In the genomic region with DNA sequence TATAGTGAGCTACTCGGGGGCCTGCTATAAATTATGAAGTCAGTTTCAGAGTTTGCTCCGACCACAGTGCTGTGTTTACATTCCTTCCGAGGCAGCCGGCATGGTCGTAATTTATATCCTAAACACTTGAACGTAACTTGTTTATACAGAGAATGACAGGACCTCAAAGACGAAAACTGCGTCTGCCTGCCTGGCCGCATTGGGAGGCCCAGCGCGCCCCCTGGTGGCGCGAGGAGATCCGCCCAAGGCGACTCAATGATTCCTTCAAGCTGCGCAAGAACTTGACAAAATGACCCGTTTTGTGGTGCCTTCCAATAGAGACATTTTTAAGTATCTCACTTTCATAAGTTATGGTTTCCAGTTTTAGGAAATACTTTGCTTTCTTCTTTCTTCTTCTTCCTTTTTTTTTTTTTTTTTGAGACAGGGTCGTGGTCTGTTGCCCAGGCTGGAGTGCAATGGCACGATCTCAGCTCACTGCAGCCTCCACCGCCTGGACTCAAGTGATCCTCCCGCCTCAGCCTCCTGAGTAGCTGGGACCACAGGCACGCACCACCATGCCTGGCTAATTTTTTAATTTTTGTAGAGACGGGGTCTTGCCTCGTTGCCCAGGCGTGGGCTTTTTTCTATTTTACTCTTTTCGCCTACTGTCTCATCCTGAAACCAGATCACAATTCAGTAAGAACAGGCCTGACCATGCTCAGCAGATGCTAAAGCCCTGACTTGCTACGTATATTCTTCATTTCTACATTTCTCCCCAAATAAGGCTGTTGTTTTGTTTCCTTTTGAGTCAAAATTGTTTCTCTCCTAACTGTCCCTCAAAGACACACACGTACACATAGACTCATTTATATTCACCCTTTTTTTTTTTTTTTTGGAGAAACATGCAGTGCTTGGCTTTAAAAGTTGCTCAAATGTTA, we compare ENCODE assay signal across 8 cellular contexts. TPM values are rescaled to one million over a fixed set of nuclear protein-coding genes. Genes with fewer than 3 reads are reported as not detected.
DNase-seq lines count a peak whose midpoint lies in the region; ATAC-seq and TF ChIP-seq lines count a peak whose summit lies in the region.

No MANE protein-coding gene starts in this region.

- H3K4me3 ChIP-seq in thoracic aorta, result no peak overlapping the region

- H3K36me3 ChIP-seq in thoracic aorta, result no peaks in the 10 kb centered on the region

- no peaks in the 10 kb centered on the region for H3K9me3 ChIP-seq in thoracic aorta

- peak in 2 of 3 donors; percentile 22 to 53 for TF ChIP-seq CTCF in omental fat pad (IDR thresholded peaks at IDR 0.05)
- TF ChIP-seq CTCF in thoracic aorta (IDR thresholded peaks at IDR 0.05), result peak; percentile 87

- ATAC-seq in omental fat pad (ENCODE audit: low FRiP score), result no peak
- no peak for ATAC-seq in thoracic aorta (ENCODE audit: insufficient number of reproducible peaks, low FRiP score, low read depth)

- peaks cover 26% of the 10 kb centered on the region for H3K27me3 ChIP-seq in thoracic aorta (replicated peaks; ENCODE audit: insufficient read depth)

- peaks cover 0 to 11% of the 10 kb centered on the region in 2 donors for H3K4me1 ChIP-seq in thoracic aorta (ENCODE audit: control insufficient read depth in 1 of 2, low read depth in 2 of 2)

- H3K27ac ChIP-seq in thoracic aorta, result no peak overlapping the region

- DNase-seq in NCI-H187 (lab: John Stamatoyannopoulos, UW) (peak; percentile 8 to 46), NCI-H187 treated with DMSO at 0.1 percent for 48 hours (lab: John Stamatoyannopoulos, UW) (no peak), HT-29 (ENCODE audit: low spot score) (peak; percentile 85), RKO (ENCODE audit: low spot score) (peak; percentile 68), fibroblast of the conjunctiva (ENCODE audit: low read depth) (peak; percentile 83), omental fat pad (ENCODE audit: low spot score) (peak; percentile 57), thoracic aorta (ENCODE audit: low spot score) (no peak)
- peak; percentile 42 to 53 for DNase-seq in activated T-helper 1 cell treated with anti-CD3 and anti-CD28 coated beads, Interleukin-2, amount 50 U/mL, for 16 hours (ENCODE audit: low read depth in 1 of 2, low spot score in 1 of 2)

RNA-seq across cellular contexts. Expression of gene FOXF2, which starts 7.8 kb away (rescaled TPM):
- not detected in 2 replicates for total RNA-seq in HT-29 (2014; rRNA removed; shearing (Covaris generic))
- total RNA-seq in omental fat pad (1 to 10 TPM in 2 of 4 donors, under 1 TPM in 2; 0.65 to 1.1 (median 0.95) TPM), thoracic aorta (under 1 TPM in 1 of 2 donors, not detected in 1; 0.41 TPM)

Comparison
In these comparisons a context has a peak if more than half of its experiments do, and no peak if none do; other contexts are left out.
1. DNase-seq: peak in NCI-H187 (2 of 2), HT-29 (single experiment), RKO (single experiment), activated T-helper 1 cell treated with anti-CD3 and anti-CD28 coated beads, Interleukin-2, amount 50 U/mL, for 16 hours (2 of 2), fibroblast of the conjunctiva (single experiment) and omental fat pad (single experiment); none in NCI-H187 treated with DMSO at 0.1 percent for 48 hours (single experiment) and thoracic aorta (single experiment).